In the genomic region with DNA sequence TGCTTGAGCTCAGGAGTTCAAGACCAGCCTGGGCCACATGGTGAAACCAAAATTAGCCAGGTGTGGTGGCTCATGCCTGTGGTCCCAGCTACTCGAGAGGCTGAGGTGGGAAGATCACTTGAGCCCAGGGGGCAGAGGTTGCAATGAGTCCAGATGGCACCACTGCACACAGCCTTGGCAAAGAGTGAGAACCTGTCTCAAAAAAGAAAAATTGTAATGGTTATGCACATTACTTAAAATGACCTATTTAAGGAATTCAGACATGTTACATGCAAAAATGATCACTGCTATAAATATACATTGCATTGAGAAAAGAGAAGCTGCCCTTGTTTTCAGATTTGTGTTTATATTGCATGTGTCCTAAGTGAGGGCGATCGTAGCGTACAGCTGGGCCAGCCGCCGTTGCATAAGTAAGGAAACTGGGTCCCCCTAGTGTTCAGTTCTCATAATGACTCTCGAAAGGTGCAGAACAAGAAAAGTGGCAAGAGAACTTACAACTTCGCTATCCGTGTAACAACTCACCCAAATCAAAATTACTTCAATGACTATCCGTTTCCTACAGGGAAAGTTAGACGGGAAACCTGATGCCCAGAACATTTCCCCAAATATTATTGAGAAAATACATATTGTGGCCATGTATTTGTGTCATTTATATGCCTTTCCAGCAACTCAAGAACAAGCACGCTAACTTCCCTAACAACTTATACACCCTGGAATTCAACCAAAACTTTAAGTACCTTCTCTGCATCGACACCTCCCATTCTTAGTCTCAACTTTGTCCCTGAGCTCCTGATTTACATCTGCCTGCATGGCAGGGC, we compare ENCODE assay signal across 8 cellular contexts. TPM values are rescaled to one million over a fixed set of nuclear protein-coding genes. Genes with fewer than 3 reads are reported as not detected.
DNase-seq lines count a peak whose midpoint lies in the region; ATAC-seq and TF ChIP-seq lines count a peak whose summit lies in the region.
"Not testable (repeated sequence)": the region's sequence is repeated elsewhere in the genome, so short reads cannot be mapped to it uniquely, and the experiment has no call there.

No MANE protein-coding gene starts in this region.

- H3K4me2 ChIP-seq in MM.1S (ENCODE audit: low read depth, low read length), result peak overlapping the region; percentile 50; the same call in 1 of the 2 replicates
- H3K4me2 ChIP-seq in OCI-LY3 (ENCODE audit: low read length), result peak overlapping the region; percentile 92

- not testable (repeated sequence) for H3K27me3 ChIP-seq in MM.1S (replicated peaks; ENCODE audit: insufficient read depth, low read length); OCI-LY3 (ENCODE audit: low read depth, low read length)

- H3K9ac ChIP-seq in MM.1S (ENCODE audit: low read length), result not testable (repeated sequence)
- peak overlapping the region; percentile 24; the same call in 1 of the 2 replicates for H3K9ac ChIP-seq in OCI-LY3 (ENCODE audit: low read length)

- peak overlapping the region; percentile 61; the same call in 1 of the 2 replicates for H2AFZ ChIP-seq in MM.1S (ENCODE audit: low read length)
- peak overlapping the region; percentile 31 for H2AFZ ChIP-seq in OCI-LY3 (ENCODE audit: low read depth, low read length)

- peak; percentile 44 for ATAC-seq in GM21515 (IDR thresholded peaks at IDR 0.05; ENCODE audit: unreplicated experiment)
- peak; percentile 31 for ATAC-seq in activated CD8-positive, alpha-beta T cell treated with anti-CD3 and anti-CD28 coated beads, Interleukin-2, amount 10 ng/mL, durations not matched to agents 7 days and 5 days

- H4K20me1 ChIP-seq in MM.1S (ENCODE audit: insufficient read depth, low read length); OCI-LY3 (ENCODE audit: insufficient read depth, low read length): not testable (repeated sequence)

- H3K36me3 ChIP-seq in MM.1S (replicated peaks; ENCODE audit: insufficient read depth, low read length); OCI-LY3 (replicated peaks; ENCODE audit: low read depth, low read length): not testable (repeated sequence)

- not testable (repeated sequence) for H3K4me3 ChIP-seq in MM.1S (ENCODE audit: low read length)
- peak overlapping the region; percentile 69 for H3K4me3 ChIP-seq in OCI-LY3 (ENCODE audit: low read length)

- CTCF ChIA-PET in activated CD8-positive, alpha-beta T cell treated with anti-CD3 and anti-CD28 coated beads, Interleukin-2, amount 10 ng/mL, durations not matched to agents 7 days and 5 days (lab: Charles Lee), result interaction anchor here (0.6 to 3.3 kb wide), 18 partner anchors 11 to 269 kb away, joined by 3 to 21 read pairs (median 4); partner anchors contain the start of gene LRRC37A3

- H3K36me3 Mint-ChIP-seq in activated CD8-positive, alpha-beta T cell treated with anti-CD3 and anti-CD28 coated beads, Interleukin-2, amount 10 ng/mL, durations not matched to agents 7 days and 5 days (ENCODE audit: low read depth); endothelial cell (ENCODE audit: low read depth, unreplicated experiment): not testable (repeated sequence)

- H3K27ac Mint-ChIP-seq in activated CD8-positive, alpha-beta T cell treated with anti-CD3 and anti-CD28 coated beads, Interleukin-2, amount 10 ng/mL, durations not matched to agents 7 days and 5 days; endothelial cell (ENCODE audit: unreplicated experiment): not testable (repeated sequence)

- peaks cover 14% of the 10 kb centered on the region for H3K4me1 ChIP-seq in MM.1S (ENCODE audit: low read length)
- peaks cover 37% of the 10 kb centered on the region for H3K4me1 ChIP-seq in OCI-LY3 (ENCODE audit: low read length)

- peaks cover 35% of the 10 kb centered on the region for H3K4me1 Mint-ChIP-seq in activated CD8-positive, alpha-beta T cell treated with anti-CD3 and anti-CD28 coated beads, Interleukin-2, amount 10 ng/mL, durations not matched to agents 7 days and 5 days (ENCODE audit: low read depth)
- not testable (repeated sequence) for H3K4me1 Mint-ChIP-seq in endothelial cell (ENCODE audit: unreplicated experiment)

- peak; percentile 55; the same call in 1 of the 2 replicates for TF ChIP-seq CTCF in MM.1S (IDR thresholded peaks at IDR 0.05; ENCODE audit: low read length)
- TF ChIP-seq CTCF in OCI-LY3 (IDR thresholded peaks at IDR 0.05; ENCODE audit: low read depth, low read length), result peak; percentile 51
- TF ChIP-seq CTCF in endothelial cell (IDR thresholded peaks at IDR 0.05; ENCODE audit: unreplicated experiment), result peak; percentile 81

- H3K4me3 Mint-ChIP-seq in activated CD8-positive, alpha-beta T cell treated with anti-CD3 and anti-CD28 coated beads, Interleukin-2, amount 10 ng/mL, durations not matched to agents 7 days and 5 days; endothelial cell (ENCODE audit: unreplicated experiment): not testable (repeated sequence)

- H3K27me3 Mint-ChIP-seq in activated CD8-positive, alpha-beta T cell treated with anti-CD3 and anti-CD28 coated beads, Interleukin-2, amount 10 ng/mL, durations not matched to agents 7 days and 5 days (ENCODE audit: low read depth); endothelial cell (ENCODE audit: unreplicated experiment): not testable (repeated sequence)

- peaks cover 12% of the 10 kb centered on the region; the same call in 1 of the 2 replicates for H3F3A ChIP-seq in MM.1S (ENCODE audit: insufficient read depth, low read length)

- not testable (repeated sequence) for H3K79me2 ChIP-seq in MM.1S (ENCODE audit: low read length); OCI-LY3 (ENCODE audit: low read length)

- H3K27ac ChIP-seq in MM.1S (ENCODE audit: low read length); OCI-LY3 (ENCODE audit: low read length): not testable (repeated sequence)

- H3K9me2 ChIP-seq in MM.1S (replicated peaks; ENCODE audit: insufficient read depth, low read length), result not testable (repeated sequence)

- H3K9me3 ChIP-seq in MM.1S (replicated peaks; ENCODE audit: insufficient read depth, low read length); OCI-LY3 (ENCODE audit: insufficient read depth, low read length): not testable (repeated sequence)

- DNase-seq in CMK (ENCODE audit: low read depth) (peak; percentile 40), MM.1S (peak; percentile 73), endothelial cell (ENCODE audit: low spot score) (peak; percentile 82), medulla oblongata (ENCODE audit: extremely low spot score) (peak; percentile 91)
- peak; percentile 77 for DNase-seq in activated CD8-positive, alpha-beta T cell treated with anti-CD3 and anti-CD28 coated beads, Interleukin-2, amount 10 ng/mL, durations not matched to agents 7 days and 5 days
- peak; percentile 17 for DNase-seq in stimulated activated CD8-positive, alpha-beta memory T cell treated with anti-CD3 and anti-CD28 coated beads, Interleukin-4, amount 100 ng/mL, for 24 hours (ENCODE audit: low read depth)

- POLR2A ChIA-PET in activated CD8-positive, alpha-beta T cell treated with anti-CD3 and anti-CD28 coated beads, Interleukin-2, amount 10 ng/mL, durations not matched to agents 7 days and 5 days (lab: Charles Lee), result interaction anchor here (1.2 kb wide), 1 partner anchor 74 kb away, joined by 3 read pairs; no protein-coding TSS in a partner anchor

- H3K9me3 Mint-ChIP-seq in activated CD8-positive, alpha-beta T cell treated with anti-CD3 and anti-CD28 coated beads, Interleukin-2, amount 10 ng/mL, durations not matched to agents 7 days and 5 days (ENCODE audit: insufficient read depth); endothelial cell (ENCODE audit: unreplicated experiment): not testable (repeated sequence)

RNA-seq across cellular contexts. Expression of gene LRRC37A3, which starts 42.5 kb away (rescaled TPM):
- 1 to 10 TPM; 9.6 to 9.7 TPM for total RNA-seq in activated CD8-positive, alpha-beta T cell treated with anti-CD3 and anti-CD28 coated beads, Interleukin-2, amount 10 ng/mL, durations not matched to agents 7 days and 5 days
- 31.8 TPM for total RNA-seq in endothelial cell (ENCODE audit: unreplicated experiment)

Comparison
In these comparisons a context has a peak if more than half of its experiments do, and no peak if none do; other contexts are left out.
1. DNase-seq: peak in every context shown above with its lines; median percentile 91 in medulla oblongata; 82 in endothelial cell; 77 in activated CD8-positive, alpha-beta T cell treated with anti-CD3 and anti-CD28 coated beads, Interleukin-2, amount 10 ng/mL, durations not matched to agents 7 days and 5 days; 73 in MM.1S; 40 in CMK; 17 in stimulated activated CD8-positive, alpha-beta memory T cell treated with anti-CD3 and anti-CD28 coated beads, Interleukin-4, amount 100 ng/mL, for 24 hours.